Comparison of ENCODE assay signal across 1 cellular context in the genomic region with DNA sequence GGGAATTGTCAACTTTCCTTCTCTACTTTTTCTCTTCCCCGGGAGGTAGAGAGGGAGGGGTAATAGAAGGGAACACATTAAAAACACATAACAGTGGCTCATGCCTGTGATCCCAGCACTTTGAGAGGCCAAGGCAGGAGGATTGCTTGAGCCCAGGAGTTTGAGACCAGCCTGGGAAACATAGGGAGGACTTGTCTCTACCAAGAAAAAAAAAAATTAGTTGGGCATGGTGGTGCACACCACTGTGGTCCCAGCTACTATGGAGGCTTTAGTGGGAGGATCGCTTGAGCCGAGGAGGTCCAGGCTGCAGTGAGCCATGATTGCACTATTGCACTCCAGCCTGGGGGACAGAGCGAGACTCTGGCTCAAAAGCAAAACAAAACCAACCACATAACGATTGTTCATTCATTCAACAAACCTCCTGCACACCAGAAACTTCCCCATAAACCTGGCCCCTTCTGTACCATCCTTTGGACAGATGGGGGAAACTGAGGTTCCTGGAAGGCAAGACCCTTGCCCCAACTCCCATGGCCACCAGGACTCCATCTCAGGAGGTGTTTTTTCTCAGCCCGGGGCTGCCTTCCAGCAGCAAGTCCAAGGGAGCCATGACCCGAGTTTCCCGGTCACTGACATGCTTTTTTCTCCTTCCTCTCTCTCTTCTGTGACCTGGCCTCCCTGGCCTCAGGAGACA.
TF ChIP-seq lines count a peak whose summit lies in the region.

No MANE protein-coding gene starts in this region.

TF ChIP-seq in K562, 482 proteins besides CTCF, POLR2A, EP300 and RAD21:
- peak; percentile 13; the same call in 1 of the 2 replicates for TF ChIP-seq POLR2AphosphoS5 (IDR thresholded peaks at IDR 0.05; ENCODE audit: control insufficient read depth, insufficient read depth, low read depth, low read length)
- TF ChIP-seq ZNF764 (CRISPR knock-in tag; IDR thresholded peaks at IDR 0.05; ENCODE audit: low read depth): no peak
